ENCODE assay signal across 1 cellular context in the genomic region with DNA sequence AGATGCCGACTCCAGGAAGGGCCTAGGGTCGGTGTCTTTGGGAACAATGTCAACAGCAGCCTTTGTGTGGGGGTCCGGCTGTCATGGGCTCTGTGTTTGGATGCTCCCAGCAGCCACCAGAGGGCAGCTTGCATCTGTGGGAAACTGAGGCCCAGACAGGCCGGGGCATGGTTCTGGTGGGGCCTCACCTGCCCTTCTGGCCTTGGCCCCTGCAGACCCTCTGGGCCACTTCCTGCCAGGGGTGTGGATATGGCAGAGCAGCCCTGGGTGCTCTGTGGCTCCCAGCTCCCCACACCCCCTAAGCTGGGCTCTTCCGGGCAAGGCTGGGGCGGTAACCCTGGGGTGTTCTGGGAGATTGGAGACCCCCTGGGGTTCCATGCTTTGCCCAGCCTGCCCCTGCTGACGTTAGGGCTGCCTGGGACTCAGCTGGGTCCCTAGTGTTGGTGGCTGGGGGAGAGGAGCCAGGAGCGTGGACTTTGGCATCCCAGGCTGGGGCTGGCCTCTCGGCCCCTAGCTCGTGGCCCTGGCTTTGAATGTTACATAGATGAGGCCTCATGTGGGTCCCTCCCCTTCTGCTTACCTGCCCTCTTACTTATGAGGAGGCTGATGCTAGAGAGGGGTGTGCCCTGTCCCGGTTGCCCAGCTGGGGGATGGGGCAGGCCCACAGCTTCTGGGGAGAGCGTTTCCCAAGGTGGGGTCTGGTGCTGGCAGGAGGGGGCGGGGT.
TF ChIP-seq lines count a peak whose summit lies in the region.

No MANE protein-coding gene starts in this region.

TF ChIP-seq in HepG2, 621 proteins besides CTCF, POLR2A, EP300 and RAD21 (continued from another document and continues in another):
- TF ChIP-seq, protein P1, sequence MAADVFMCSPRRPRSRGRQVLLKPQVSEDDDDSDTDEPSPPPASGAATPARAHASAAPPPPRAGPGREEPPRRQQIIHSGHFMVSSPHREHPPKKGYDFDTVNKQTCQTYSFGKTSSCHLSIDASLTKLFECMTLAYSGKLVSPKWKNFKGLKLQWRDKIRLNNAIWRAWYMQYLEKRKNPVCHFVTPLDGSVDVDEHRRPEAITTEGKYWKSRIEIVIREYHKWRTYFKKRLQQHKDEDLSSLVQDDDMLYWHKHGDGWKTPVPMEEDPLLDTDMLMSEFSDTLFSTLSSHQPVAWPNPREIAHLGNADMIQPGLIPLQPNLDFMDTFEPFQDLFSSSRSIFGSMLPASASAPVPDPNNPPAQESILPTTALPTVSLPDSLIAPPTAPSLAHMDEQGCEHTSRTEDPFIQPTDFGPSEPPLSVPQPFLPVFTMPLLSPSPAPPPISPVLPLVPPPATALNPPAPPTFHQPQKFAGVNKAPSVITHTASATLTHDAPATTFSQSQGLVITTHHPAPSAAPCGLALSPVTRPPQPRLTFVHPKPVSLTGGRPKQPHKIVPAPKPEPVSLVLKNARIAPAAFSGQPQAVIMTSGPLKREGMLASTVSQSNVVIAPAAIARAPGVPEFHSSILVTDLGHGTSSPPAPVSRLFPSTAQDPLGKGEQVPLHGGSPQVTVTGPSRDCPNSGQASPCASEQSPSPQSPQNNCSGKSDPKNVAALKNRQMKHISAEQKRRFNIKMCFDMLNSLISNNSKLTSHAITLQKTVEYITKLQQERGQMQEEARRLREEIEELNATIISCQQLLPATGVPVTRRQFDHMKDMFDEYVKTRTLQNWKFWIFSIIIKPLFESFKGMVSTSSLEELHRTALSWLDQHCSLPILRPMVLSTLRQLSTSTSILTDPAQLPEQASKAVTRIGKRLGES (CRISPR knock-in tag; IDR thresholded peaks at IDR 0.05; ENCODE audit: borderline replicate concordance) = no peak
- TF ChIP-seq NR1H2 (CRISPR knock-in tag; IDR thresholded peaks at IDR 0.05; ENCODE audit: borderline replicate concordance, low read depth) (no peak), SRSF4 (IDR thresholded peaks at IDR 0.05; ENCODE audit: low read depth, low read length, poor library complexity, severe bottlenecking) (no peak), SATB2 (CRISPR knock-in tag; IDR thresholded peaks at IDR 0.05) (no peak), ZMAT3 (CRISPR knock-in tag; conservative IDR thresholded peaks at IDR 0.05) (0 out of 2 replicates have a peak, but pooled peaks have one; percentile 31), SAFB2 (CRISPR knock-in tag; IDR thresholded peaks at IDR 0.05; ENCODE audit: borderline replicate concordance, low read depth) (no peak), ZNF691 (CRISPR knock-in tag; IDR thresholded peaks at IDR 0.05; ENCODE audit: borderline replicate concordance, low read depth) (0 out of 2 replicates have a peak, but pooled peaks have one; percentile 39), GZF1 (CRISPR knock-in tag; IDR thresholded peaks at IDR 0.05) (no peak), TEF (CRISPR knock-in tag; IDR thresholded peaks at IDR 0.05) (no peak), TAF15 (IDR thresholded peaks at IDR 0.05; ENCODE audit: low read depth, low read length, poor library complexity, severe bottlenecking) (no peak), ZNF33B (CRISPR knock-in tag; IDR thresholded peaks at IDR 0.05) (no peak), ZNF550 (CRISPR knock-in tag; IDR thresholded peaks at IDR 0.05; ENCODE audit: borderline replicate concordance) (no peak), HNRNPL (IDR thresholded peaks at IDR 0.05; ENCODE audit: low read depth, low read length) (peak; percentile 89), TSC22D2 (CRISPR knock-in tag; IDR thresholded peaks at IDR 0.05; ENCODE audit: borderline replicate concordance) (no peak), YEATS4 (CRISPR knock-in tag; IDR thresholded peaks at IDR 0.05; ENCODE audit: borderline replicate concordance) (peak; percentile 47; the same call in 1 of the 2 replicates), ZBTB2 (CRISPR knock-in tag; IDR thresholded peaks at IDR 0.05; ENCODE audit: low read depth) (no peak), NFKB2 (CRISPR knock-in tag; IDR thresholded peaks at IDR 0.05; ENCODE audit: borderline replicate concordance) (no peak), AKAP8 (CRISPR knock-in tag; IDR thresholded peaks at IDR 0.05) (0 out of 2 replicates have a peak, but pooled peaks have one; percentile 17), BRF2 (CRISPR knock-in tag; IDR thresholded peaks at IDR 0.05) (no peak; the same call in 1 of the 2 replicates), SP5 (CRISPR knock-in tag; IDR thresholded peaks at IDR 0.05; ENCODE audit: borderline replicate concordance, low read depth) (peak; percentile 33; the same call in 1 of the 2 replicates), CBFB (CRISPR knock-in tag; IDR thresholded peaks at IDR 0.05) (0 out of 2 replicates have a peak, but pooled peaks have one; percentile 24), KDM2A (CRISPR knock-in tag; IDR thresholded peaks at IDR 0.05; ENCODE audit: borderline replicate concordance, low read depth) (peak; percentile 30; the same call in 1 of the 2 replicates), KAT2B (IDR thresholded peaks at IDR 0.05; ENCODE audit: borderline replicate concordance, low read depth, low read length) (no peak), CHD4 (IDR thresholded peaks at IDR 0.05; ENCODE audit: borderline replicate concordance, low read length) (no peak), KLF15 (CRISPR knock-in tag; IDR thresholded peaks at IDR 0.05; ENCODE audit: borderline replicate concordance) (no peak), CREM (IDR thresholded peaks at IDR 0.05) (peak; percentile 54; the same call in 1 of the 2 replicates), CREM (CRISPR knock-in tag; IDR thresholded peaks at IDR 0.05) (no peak), ZC3H4 (CRISPR knock-in tag; IDR thresholded peaks at IDR 0.05; ENCODE audit: borderline replicate concordance) (no peak), ZBTB42 (CRISPR knock-in tag; IDR thresholded peaks at IDR 0.05) (peak; percentile 35; the same call in 1 of the 2 replicates), IRF9 (CRISPR knock-in tag; IDR thresholded peaks at IDR 0.05; ENCODE audit: borderline replicate concordance) (no peak)
- TF ChIP-seq, protein P2, sequence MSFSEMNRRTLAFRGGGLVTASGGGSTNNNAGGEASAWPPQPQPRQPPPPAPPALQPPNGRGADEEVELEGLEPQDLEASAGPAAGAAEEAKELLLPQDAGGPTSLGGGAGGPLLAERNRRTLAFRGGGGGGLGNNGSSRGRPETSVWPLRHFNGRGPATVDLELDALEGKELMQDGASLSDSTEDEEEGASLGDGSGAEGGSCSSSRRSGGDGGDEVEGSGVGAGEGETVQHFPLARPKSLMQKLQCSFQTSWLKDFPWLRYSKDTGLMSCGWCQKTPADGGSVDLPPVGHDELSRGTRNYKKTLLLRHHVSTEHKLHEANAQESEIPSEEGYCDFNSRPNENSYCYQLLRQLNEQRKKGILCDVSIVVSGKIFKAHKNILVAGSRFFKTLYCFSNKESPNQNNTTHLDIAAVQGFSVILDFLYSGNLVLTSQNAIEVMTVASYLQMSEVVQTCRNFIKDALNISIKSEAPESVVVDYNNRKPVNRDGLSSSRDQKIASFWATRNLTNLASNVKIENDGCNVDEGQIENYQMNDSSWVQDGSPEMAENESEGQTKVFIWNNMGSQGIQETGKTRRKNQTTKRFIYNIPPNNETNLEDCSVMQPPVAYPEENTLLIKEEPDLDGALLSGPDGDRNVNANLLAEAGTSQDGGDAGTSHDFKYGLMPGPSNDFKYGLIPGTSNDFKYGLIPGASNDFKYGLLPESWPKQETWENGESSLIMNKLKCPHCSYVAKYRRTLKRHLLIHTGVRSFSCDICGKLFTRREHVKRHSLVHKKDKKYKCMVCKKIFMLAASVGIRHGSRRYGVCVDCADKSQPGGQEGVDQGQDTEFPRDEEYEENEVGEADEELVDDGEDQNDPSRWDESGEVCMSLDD (CRISPR knock-in tag; IDR thresholded peaks at IDR 0.05; ENCODE audit: borderline replicate concordance) = 0 out of 2 replicates have a peak, but pooled peaks have one; percentile 34
- TF ChIP-seq, protein P3, sequence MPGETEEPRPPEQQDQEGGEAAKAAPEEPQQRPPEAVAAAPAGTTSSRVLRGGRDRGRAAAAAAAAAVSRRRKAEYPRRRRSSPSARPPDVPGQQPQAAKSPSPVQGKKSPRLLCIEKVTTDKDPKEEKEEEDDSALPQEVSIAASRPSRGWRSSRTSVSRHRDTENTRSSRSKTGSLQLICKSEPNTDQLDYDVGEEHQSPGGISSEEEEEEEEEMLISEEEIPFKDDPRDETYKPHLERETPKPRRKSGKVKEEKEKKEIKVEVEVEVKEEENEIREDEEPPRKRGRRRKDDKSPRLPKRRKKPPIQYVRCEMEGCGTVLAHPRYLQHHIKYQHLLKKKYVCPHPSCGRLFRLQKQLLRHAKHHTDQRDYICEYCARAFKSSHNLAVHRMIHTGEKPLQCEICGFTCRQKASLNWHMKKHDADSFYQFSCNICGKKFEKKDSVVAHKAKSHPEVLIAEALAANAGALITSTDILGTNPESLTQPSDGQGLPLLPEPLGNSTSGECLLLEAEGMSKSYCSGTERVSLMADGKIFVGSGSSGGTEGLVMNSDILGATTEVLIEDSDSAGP (CRISPR knock-in tag; IDR thresholded peaks at IDR 0.05; ENCODE audit: borderline replicate concordance) = no peak; the same call in 1 of the 2 replicates
- TF ChIP-seq, protein P4, sequence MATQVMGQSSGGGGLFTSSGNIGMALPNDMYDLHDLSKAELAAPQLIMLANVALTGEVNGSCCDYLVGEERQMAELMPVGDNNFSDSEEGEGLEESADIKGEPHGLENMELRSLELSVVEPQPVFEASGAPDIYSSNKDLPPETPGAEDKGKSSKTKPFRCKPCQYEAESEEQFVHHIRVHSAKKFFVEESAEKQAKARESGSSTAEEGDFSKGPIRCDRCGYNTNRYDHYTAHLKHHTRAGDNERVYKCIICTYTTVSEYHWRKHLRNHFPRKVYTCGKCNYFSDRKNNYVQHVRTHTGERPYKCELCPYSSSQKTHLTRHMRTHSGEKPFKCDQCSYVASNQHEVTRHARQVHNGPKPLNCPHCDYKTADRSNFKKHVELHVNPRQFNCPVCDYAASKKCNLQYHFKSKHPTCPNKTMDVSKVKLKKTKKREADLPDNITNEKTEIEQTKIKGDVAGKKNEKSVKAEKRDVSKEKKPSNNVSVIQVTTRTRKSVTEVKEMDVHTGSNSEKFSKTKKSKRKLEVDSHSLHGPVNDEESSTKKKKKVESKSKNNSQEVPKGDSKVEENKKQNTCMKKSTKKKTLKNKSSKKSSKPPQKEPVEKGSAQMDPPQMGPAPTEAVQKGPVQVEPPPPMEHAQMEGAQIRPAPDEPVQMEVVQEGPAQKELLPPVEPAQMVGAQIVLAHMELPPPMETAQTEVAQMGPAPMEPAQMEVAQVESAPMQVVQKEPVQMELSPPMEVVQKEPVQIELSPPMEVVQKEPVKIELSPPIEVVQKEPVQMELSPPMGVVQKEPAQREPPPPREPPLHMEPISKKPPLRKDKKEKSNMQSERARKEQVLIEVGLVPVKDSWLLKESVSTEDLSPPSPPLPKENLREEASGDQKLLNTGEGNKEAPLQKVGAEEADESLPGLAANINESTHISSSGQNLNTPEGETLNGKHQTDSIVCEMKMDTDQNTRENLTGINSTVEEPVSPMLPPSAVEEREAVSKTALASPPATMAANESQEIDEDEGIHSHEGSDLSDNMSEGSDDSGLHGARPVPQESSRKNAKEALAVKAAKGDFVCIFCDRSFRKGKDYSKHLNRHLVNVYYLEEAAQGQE (IDR thresholded peaks at IDR 0.05; ENCODE audit: borderline replicate concordance in 1 of 2, low read depth in 1 of 2, low read length in 2 of 2) = 0 out of 4 replicates have a peak, but pooled peaks of 1 of the 2 experiments have one; percentile 31
- TF ChIP-seq, protein P5, sequence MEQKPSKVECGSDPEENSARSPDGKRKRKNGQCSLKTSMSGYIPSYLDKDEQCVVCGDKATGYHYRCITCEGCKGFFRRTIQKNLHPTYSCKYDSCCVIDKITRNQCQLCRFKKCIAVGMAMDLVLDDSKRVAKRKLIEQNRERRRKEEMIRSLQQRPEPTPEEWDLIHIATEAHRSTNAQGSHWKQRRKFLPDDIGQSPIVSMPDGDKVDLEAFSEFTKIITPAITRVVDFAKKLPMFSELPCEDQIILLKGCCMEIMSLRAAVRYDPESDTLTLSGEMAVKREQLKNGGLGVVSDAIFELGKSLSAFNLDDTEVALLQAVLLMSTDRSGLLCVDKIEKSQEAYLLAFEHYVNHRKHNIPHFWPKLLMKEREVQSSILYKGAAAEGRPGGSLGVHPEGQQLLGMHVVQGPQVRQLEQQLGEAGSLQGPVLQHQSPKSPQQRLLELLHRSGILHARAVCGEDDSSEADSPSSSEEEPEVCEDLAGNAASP (CRISPR knock-in tag; IDR thresholded peaks at IDR 0.05; ENCODE audit: borderline replicate concordance) = no peak; the same call in 1 of the 2 replicates
